Comparison of ENCODE assay signal across 16 cellular contexts in the genomic region with DNA sequence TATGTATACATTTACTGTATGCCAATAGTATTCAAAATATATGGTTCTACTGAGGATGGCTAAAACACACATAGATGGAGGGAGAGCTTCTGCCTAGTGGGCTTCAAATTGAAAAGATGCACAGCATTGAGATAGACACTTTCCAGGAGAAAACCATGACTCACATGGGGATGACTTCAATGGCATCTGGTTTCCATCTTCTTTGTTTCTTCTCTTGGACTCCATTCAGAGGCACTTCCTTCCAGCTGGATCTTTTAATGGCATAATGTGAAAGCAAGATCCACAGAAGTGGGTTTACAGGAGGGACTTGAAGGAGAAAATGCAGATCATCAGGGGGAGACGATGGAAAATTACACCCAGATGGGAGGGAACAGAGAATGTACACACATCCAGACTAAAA.
DNase-seq lines count a peak whose midpoint lies in the region; ATAC-seq and TF ChIP-seq lines count a peak whose summit lies in the region.
"Had no signal": no experiment of that assay in that cellular context is flagged by ENCODE, and none has a peak within 500 bp of the region (broad histone marks: within the 10 kb centered on the region; RNA-seq: fewer than 3 reads in every experiment).

No MANE protein-coding gene starts in this region.

- no peaks in the 10 kb centered on the region for H3K27me3 ChIP-seq in AG04450 (ENCODE audit: control insufficient read depth, insufficient read depth, low read length)
- H3K27me3 ChIP-seq in colonic mucosa = no peaks in the 10 kb centered on the region

- no peaks in the 10 kb centered on the region for H3K27me3 Mint-ChIP-seq in chondrocyte (ENCODE audit: low read depth)
- H3K27me3 Mint-ChIP-seq: activated B cell treated with CpG ODN at 0.5 μM for 24 hours; activated naive CD4-positive, alpha-beta T cell treated with anti-CD3 and anti-CD28 coated beads, Interleukin-2, amount 50 U/mL, for 24 hours had no signal

- H3K27ac Mint-ChIP-seq in chondrocyte (ENCODE audit: unreplicated experiment) = peak overlapping the region; percentile 27
- H3K27ac Mint-ChIP-seq: activated B cell treated with CpG ODN at 0.5 μM for 24 hours; activated naive CD4-positive, alpha-beta T cell treated with anti-CD3 and anti-CD28 coated beads, Interleukin-2, amount 50 U/mL, for 24 hours; stimulated activated naive CD8-positive, alpha-beta T cell treated with anti-CD3 and anti-CD28 coated beads, Interleukin-15, amount 100 ng/mL, for 72 hours; T-cell had no signal

- H3K4me3 Mint-ChIP-seq in chondrocyte (ENCODE audit: unreplicated experiment) = no peak overlapping the region
- H3K4me3 Mint-ChIP-seq: activated B cell treated with CpG ODN at 0.5 μM for 24 hours; activated naive CD4-positive, alpha-beta T cell treated with anti-CD3 and anti-CD28 coated beads, Interleukin-2, amount 50 U/mL, for 24 hours; stimulated activated naive CD8-positive, alpha-beta T cell treated with anti-CD3 and anti-CD28 coated beads, Interleukin-15, amount 100 ng/mL, for 72 hours; T-cell had no signal

- CTCF ChIA-PET in AG04450 (lab: Charles Lee) = interaction anchor here (6.5 kb wide), 1 partner anchor 21 kb away, joined by 45 read pairs; no protein-coding TSS in a partner anchor

- DNase-seq in AG04450 (ENCODE audit: low read depth, low spot score) = peak; percentile 63
- peak; percentile 88 for DNase-seq in HFF-Myc (ENCODE audit: extremely low read depth, low read depth)
- no peak for DNase-seq in chondrocyte (ENCODE audit: low spot score)
- peak; percentile 22 for DNase-seq in iris pigment epithelial cell (ENCODE audit: low read depth)
- DNase-seq in colonic mucosa = no peak
- DNase-seq in activated CD4-positive, alpha-beta T cell treated with anti-CD3 and anti-CD28 coated beads for 4 hours = no peak
- DNase-seq in SKM-1 (lab: John Stamatoyannopoulos, UW; ENCODE audit: unreplicated experiment) = no peak
- DNase-seq: ACHN; activated B cell treated with CpG ODN at 0.5 μM for 24 hours; H7; NCI-H1694 treated with DMSO at 0.1 percent for 48 hours; NCI-H510A treated with DMSO at 0.1 percent for 48 hours; stimulated activated naive CD8-positive, alpha-beta T cell treated with anti-CD3 and anti-CD28 coated beads, Interleukin-15, amount 100 ng/mL, for 72 hours; T-cell had no signal

- TF ChIP-seq CTCF in AG04450 (IDR thresholded peaks at IDR 0.05; ENCODE audit: low read depth, low read length) = no peak
- TF ChIP-seq CTCF in HFF-Myc (IDR thresholded peaks at IDR 0.05; ENCODE audit: low read depth, low read length, missing control alignments) = no peak
- no peak for TF ChIP-seq CTCF in chondrocyte (IDR thresholded peaks at IDR 0.05)
- TF ChIP-seq CTCF in colonic mucosa (IDR thresholded peaks at IDR 0.05) = no peak

- intact Hi-C loops in colonic mucosa (cut with DNase I) = loop anchor here (10.0 kb wide), 1 partner anchor 356 kb away; a partner anchor contains a TSS

- H3K4me1 ChIP-seq in colonic mucosa = no peaks in the 10 kb centered on the region

- H3K4me3 ChIP-seq in AG04450 (ENCODE audit: low read depth, low read length) = no peak overlapping the region
- no peak overlapping the region for H3K4me3 ChIP-seq in HFF-Myc (replicated peaks; ENCODE audit: low read depth, low read length)
- H3K4me3 ChIP-seq in colonic mucosa = no peak overlapping the region

- peaks cover 1% of the 10 kb centered on the region for H3K36me3 Mint-ChIP-seq in chondrocyte (ENCODE audit: low read depth)
- H3K36me3 Mint-ChIP-seq: activated naive CD4-positive, alpha-beta T cell treated with anti-CD3 and anti-CD28 coated beads, Interleukin-2, amount 50 U/mL, for 24 hours; T-cell had no signal

- H3K4me1 Mint-ChIP-seq in chondrocyte (ENCODE audit: low read depth) = peaks cover 18% of the 10 kb centered on the region

- H3K27ac ChIP-seq in AG04450 (ENCODE audit: low read depth, low read length) (no peak overlapping the region), colonic mucosa (no peak overlapping the region)

- POLR2A ChIA-PET in AG04450 (lab: Yijun Ruan, JAX) = interaction anchor here (0.5 kb wide), 1 partner anchor 680 kb away, joined by 6 read pairs; no protein-coding TSS in a partner anchor

- H3K9ac ChIP-seq in colonic mucosa (ENCODE audit: low read depth in 2 of 2, low read length in 2 of 2) = no peak overlapping the region

- no peak for ATAC-seq in GM19324 (IDR thresholded peaks at IDR 0.05; ENCODE audit: low FRiP score, unreplicated experiment)
- ATAC-seq: stimulated activated naive CD8-positive, alpha-beta T cell treated with anti-CD3 and anti-CD28 coated beads, Interleukin-15, amount 100 ng/mL, for 72 hours; T-cell had no signal

- no peaks in the 10 kb centered on the region for H3K36me3 ChIP-seq in colonic mucosa

- no peaks in the 10 kb centered on the region for H3K9me3 ChIP-seq in AG04450 (ENCODE audit: control insufficient read depth, insufficient read depth, low read length)
- no peaks in the 10 kb centered on the region for H3K9me3 ChIP-seq in colonic mucosa

- H3K9me3 Mint-ChIP-seq in chondrocyte (ENCODE audit: low read depth) = peaks cover 2% of the 10 kb centered on the region
- H3K9me3 Mint-ChIP-seq: activated B cell treated with CpG ODN at 0.5 μM for 24 hours; activated naive CD4-positive, alpha-beta T cell treated with anti-CD3 and anti-CD28 coated beads, Interleukin-2, amount 50 U/mL, for 24 hours; stimulated activated naive CD8-positive, alpha-beta T cell treated with anti-CD3 and anti-CD28 coated beads, Interleukin-15, amount 100 ng/mL, for 72 hours; T-cell had no signal

Comparison
In these comparisons a context has a peak if more than half of its experiments do, and no peak if none do; other contexts are left out.
1. DNase-seq: peak in AG04450 (single experiment), HFF-Myc (single experiment) and iris pigment epithelial cell (single experiment); none in chondrocyte (single experiment), colonic mucosa (single experiment), activated CD4-positive, alpha-beta T cell treated with anti-CD3 and anti-CD28 coated beads for 4 hours (0 of 2) and SKM-1 (single experiment).